1 cellular context compared by ENCODE assay signal in genomic region chr6:119310486-119311036, GRCh38.
TF ChIP-seq lines count a peak whose summit lies in the region.

No MANE protein-coding gene starts in this region.

TF ChIP-seq in K562, 482 proteins besides CTCF, POLR2A, EP300 and RAD21 (continued from another document):
- peak in 1 of 2 experiments; percentile 54 for TF ChIP-seq AFF1 (IDR thresholded peaks at IDR 0.05; ENCODE audit: low read depth in 1 of 2, partially characterized antibody in 2 of 2)
